In genomic region chr2:131153529-131153928, GRCh38 we compare ENCODE assay signal across 11 cellular contexts. TPM values are rescaled to one million over a fixed set of nuclear protein-coding genes. Genes with fewer than 3 reads are reported as not detected.
DNase-seq lines count a peak whose midpoint lies in the region; ATAC-seq, FAIRE-seq and TF ChIP-seq lines count a peak whose summit lies in the region.
"Had no signal": no experiment of that assay in that cellular context is flagged by ENCODE, and none has a peak within 500 bp of the region (broad histone marks: within the 10 kb centered on the region; RNA-seq: fewer than 3 reads in every experiment).

No MANE protein-coding gene starts in this region.

- no TSS peak for BruUV-seq in OCI-LY7 (replicated peaks; lab: Mats Ljungman, UMichigan)

- H3K27ac ChIP-seq in OCI-LY7 (ENCODE audit: low read depth, low read length, poor library complexity, severe bottlenecking) = no peak overlapping the region
- no peak overlapping the region for H3K27ac ChIP-seq in pancreas
- H3K27ac ChIP-seq: adrenal gland, cardiac muscle cell, neural progenitor cell had no signal

- H2AFZ ChIP-seq in OCI-LY7 (ENCODE audit: low read length) = no peak overlapping the region; the same call in 1 of the 2 replicates

- H3K9me3 ChIP-seq in OCI-LY7 (ENCODE audit: low read length) (no peaks in the 10 kb centered on the region), pancreas (no peaks in the 10 kb centered on the region)
- H3K9me3 ChIP-seq: adrenal gland had no signal

- intact Hi-C loops in OCI-LY7 (cut with micrococcal nuclease; ENCODE audit: unreplicated experiment) (loop anchor here (5.0 kb wide), 1 partner anchor 649 kb away; no protein-coding TSS in a partner anchor), pancreas (cut with DNase I) (loop anchor here in 1 of 3 donors (10.0 kb wide), 1 partner anchor 181 kb away; no protein-coding TSS in a partner anchor)

- peak; percentile 19 for DNase-seq in OCI-LY7 (ENCODE audit: low spot score)
- DNase-seq in pancreas = no peak
- no peak for DNase-seq in activated effector memory CD4-positive, alpha-beta T cell treated with anti-CD3 and anti-CD28 coated beads, Interleukin-2, amount 50 U/mL, for 16 hours
- no peak for DNase-seq in activated T-cell treated with anti-CD3 and anti-CD28 coated beads, Interleukin-2, amount 50 U/mL, for 48 hours
- no peak for DNase-seq in KBM-7

- H3K79me2 ChIP-seq in OCI-LY7 (ENCODE audit: insufficient read depth, low read depth, low read length) = no peaks in the 10 kb centered on the region

- 43 to 51% methylated on average over 4 of the region's 4 CpGs for WGBS in pancreas, 2 donors

- H3K4me1 ChIP-seq in OCI-LY7 (ENCODE audit: insufficient read depth, low read length, poor library complexity, severe bottlenecking) = peaks cover 16% of the 10 kb centered on the region
- no peaks in the 10 kb centered on the region for H3K4me1 ChIP-seq in pancreas
- H3K4me1 ChIP-seq: adrenal gland, neural progenitor cell had no signal

- no peaks in the 10 kb centered on the region for H3K9me2 ChIP-seq in OCI-LY7 (ENCODE audit: insufficient read depth, low read length)

- H4K20me1 ChIP-seq in OCI-LY7 (ENCODE audit: insufficient read depth, low read length) = no peaks in the 10 kb centered on the region

- no peak overlapping the region for H3K4me3 ChIP-seq in OCI-LY7 (ENCODE audit: low read depth, low read length, poor library complexity, severe bottlenecking)
- H3K4me3 ChIP-seq in pancreas = no peak overlapping the region
- H3K4me3 ChIP-seq: adrenal gland, cardiac muscle cell, neural progenitor cell had no signal

- ATAC-seq in GM19452 (IDR thresholded peaks at IDR 0.05; ENCODE audit: unreplicated experiment) = peak; percentile 11
- ATAC-seq in HG03159 (IDR thresholded peaks at IDR 0.05; ENCODE audit: unreplicated experiment) = peak; percentile 0
- ATAC-seq in pancreas = peak in 3 of 4 donors; percentile 8 to 14 (median 8)

- in situ Hi-C loops in KBM-7 (cut with MboI; ENCODE audit: low pct_unique_long_range_greater_than_20kb, low sequenced_read_pairs) = no loop called here

- no peaks in the 10 kb centered on the region for H3K27me3 ChIP-seq in pancreas
- H3K27me3 ChIP-seq: adrenal gland, cardiac muscle cell, neural progenitor cell had no signal

- H3K36me3 ChIP-seq in OCI-LY7 (ENCODE audit: insufficient read depth, low read length) (peaks cover 23% of the 10 kb centered on the region), pancreas (peaks cover 0 to 13% (median 0%) of the 10 kb centered on the region in 3 donors)
- H3K36me3 ChIP-seq: cardiac muscle cell had no signal

- FAIRE-seq in pancreas (lab: Jason Lieb, UNC) = no peak
- FAIRE-seq: keratinocyte had no signal

- POLR2A ChIA-PET in OCI-LY7 (lab: Charles Lee) = no interaction called here

- CTCF ChIA-PET in OCI-LY7 (lab: Charles Lee; ENCODE audit: unreplicated experiment) = no interaction called here

- H3K4me2 ChIP-seq in OCI-LY7 (ENCODE audit: low read length) = no peak overlapping the region
- H3K4me2 ChIP-seq: neural progenitor cell had no signal

- TF ChIP-seq CTCF in OCI-LY7 (conservative IDR thresholded peaks at IDR 0.05; ENCODE audit: low read length) (no peak), pancreas (IDR thresholded peaks at IDR 0.05) (no peak)

RNA-seq across cellular contexts. Expression of gene PLEKHB2, which starts 48.4 kb away (rescaled TPM):
- 23.4 and 28.3 TPM in 2 replicates for total RNA-seq in OCI-LY7 (2014; rRNA removed; shearing (Covaris generic))
- 35.9 and 38.3 TPM in 2 replicates for total RNA-seq in OCI-LY7 (2022)
- 10 to 100 TPM in 5 of 6 donors, 1 to 10 TPM in 1; 8.3 to 28.3 (median 18.6) TPM for total RNA-seq in pancreas
- 10 to 100 TPM in 1 of 2 donors, 1 to 10 TPM in 1; 7.8 to 20.4 TPM for polyA plus RNA-seq in pancreas

RNA-seq across cellular contexts. Expression of gene POTEE, which starts 55.8 kb away (rescaled TPM):
- 0.13 TPM in 1 of 2 replicates, not detected in the other for total RNA-seq in OCI-LY7 (2014; rRNA removed; shearing (Covaris generic))
- total RNA-seq in OCI-LY7 (2022) = 0.28 and 0.34 TPM in 2 replicates
- total RNA-seq in pancreas = under 1 TPM in 2 of 6 donors, not detected in 4; 0.03 to 0.04 TPM
- polyA plus RNA-seq in pancreas = under 1 TPM in 1 of 2 donors, not detected in 1; 0.02 TPM
- polyA plus RNA-seq: keratinocyte had no signal
